1 cellular context compared by ENCODE assay signal in the genomic region with DNA sequence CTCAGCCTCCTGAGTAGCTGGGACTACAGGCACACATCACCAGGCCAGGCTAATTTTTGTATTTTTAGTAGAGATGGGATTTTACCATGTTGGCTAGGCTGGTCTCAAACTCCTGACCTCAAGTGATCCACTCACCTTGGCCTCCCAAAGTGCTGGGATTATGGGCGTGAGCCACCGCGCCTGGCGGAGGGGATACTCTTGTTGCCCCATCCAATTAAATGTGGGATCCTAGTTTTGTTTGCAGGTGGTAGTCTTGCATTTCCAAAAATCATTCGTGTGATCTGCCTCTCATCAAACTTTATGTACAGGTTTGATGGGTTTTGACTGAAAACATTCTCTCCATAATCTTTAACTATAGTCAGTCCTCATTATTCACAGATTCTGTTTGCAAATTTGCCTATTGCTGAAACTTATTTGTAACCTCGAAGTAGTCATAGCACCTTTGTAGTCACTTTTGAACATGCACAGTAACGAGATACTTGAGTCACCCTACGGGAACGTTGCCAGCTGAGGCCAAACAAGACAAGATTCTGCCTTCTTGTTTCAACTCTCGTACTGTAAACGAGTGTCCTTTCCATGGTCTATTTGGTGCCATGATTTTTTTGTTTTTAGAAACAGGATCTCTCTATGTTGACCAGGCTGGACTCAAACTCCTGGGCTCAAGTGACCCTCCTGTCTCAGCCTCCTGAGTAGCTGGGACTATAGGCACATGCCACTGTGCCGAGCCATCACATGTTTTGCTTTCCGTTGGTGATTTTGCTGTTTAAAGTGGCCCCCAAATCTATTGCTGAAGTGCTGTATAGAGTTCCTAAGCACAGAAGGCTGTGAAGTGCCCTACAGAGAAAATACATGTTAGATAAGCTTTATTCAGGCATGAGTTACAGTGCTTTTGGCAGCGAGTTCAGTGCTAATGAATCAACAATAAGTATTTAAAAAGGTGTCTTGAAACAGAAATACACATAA.
TF ChIP-seq lines count a peak whose summit lies in the region.

No MANE protein-coding gene starts in this region.

TF ChIP-seq in K562, 482 proteins besides CTCF, POLR2A, EP300 and RAD21 (continued from another document and continues in another):
- TF ChIP-seq, protein P1, sequence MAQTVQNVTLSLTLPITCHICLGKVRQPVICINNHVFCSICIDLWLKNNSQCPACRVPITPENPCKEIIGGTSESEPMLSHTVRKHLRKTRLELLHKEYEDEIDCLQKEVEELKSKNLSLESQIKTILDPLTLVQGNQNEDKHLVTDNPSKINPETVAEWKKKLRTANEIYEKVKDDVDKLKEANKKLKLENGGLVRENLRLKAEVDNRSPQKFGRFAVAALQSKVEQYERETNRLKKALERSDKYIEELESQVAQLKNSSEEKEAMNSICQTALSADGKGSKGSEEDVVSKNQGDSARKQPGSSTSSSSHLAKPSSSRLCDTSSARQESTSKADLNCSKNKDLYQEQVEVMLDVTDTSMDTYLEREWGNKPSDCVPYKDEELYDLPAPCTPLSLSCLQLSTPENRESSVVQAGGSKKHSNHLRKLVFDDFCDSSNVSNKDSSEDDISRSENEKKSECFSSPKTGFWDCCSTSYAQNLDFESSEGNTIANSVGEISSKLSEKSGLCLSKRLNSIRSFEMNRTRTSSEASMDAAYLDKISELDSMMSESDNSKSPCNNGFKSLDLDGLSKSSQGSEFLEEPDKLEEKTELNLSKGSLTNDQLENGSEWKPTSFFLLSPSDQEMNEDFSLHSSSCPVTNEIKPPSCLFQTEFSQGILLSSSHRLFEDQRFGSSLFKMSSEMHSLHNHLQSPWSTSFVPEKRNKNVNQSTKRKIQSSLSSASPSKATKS (CRISPR knock-in tag; IDR thresholded peaks at IDR 0.05) = no peak
- no peak for TF ChIP-seq ETV1 (tag; conservative IDR thresholded peaks at IDR 0.05; ENCODE audit: low read depth)
- TF ChIP-seq HNRNPH1 (optimal IDR thresholded peaks at IDR 0.05; ENCODE audit: low read depth, low read length) = no peak
- peak; percentile 81 for TF ChIP-seq L3MBTL2 (IDR thresholded peaks at IDR 0.05)
- TF ChIP-seq ARID1B (IDR thresholded peaks at IDR 0.05) = peak; percentile 24; the same call in 1 of the 2 replicates
- TF ChIP-seq SREBF2 (CRISPR knock-in tag; IDR thresholded peaks at IDR 0.05) = 0 out of 2 replicates have a peak, but pooled peaks have one; percentile 47
- TF ChIP-seq, protein P2, sequence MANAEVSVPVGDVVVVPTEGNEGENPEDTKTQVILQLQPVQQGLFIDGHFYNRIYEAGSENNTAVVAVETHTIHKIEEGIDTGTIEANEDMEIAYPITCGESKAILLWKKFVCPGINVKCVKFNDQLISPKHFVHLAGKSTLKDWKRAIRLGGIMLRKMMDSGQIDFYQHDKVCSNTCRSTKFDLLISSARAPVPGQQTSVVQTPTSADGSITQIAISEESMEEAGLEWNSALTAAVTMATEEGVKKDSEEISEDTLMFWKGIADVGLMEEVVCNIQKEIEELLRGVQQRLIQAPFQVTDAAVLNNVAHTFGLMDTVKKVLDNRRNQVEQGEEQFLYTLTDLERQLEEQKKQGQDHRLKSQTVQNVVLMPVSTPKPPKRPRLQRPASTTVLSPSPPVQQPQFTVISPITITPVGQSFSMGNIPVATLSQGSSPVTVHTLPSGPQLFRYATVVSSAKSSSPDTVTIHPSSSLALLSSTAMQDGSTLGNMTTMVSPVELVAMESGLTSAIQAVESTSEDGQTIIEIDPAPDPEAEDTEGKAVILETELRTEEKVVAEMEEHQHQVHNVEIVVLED (CRISPR knock-in tag; IDR thresholded peaks at IDR 0.05) = no peak
- TF ChIP-seq, protein P3, sequence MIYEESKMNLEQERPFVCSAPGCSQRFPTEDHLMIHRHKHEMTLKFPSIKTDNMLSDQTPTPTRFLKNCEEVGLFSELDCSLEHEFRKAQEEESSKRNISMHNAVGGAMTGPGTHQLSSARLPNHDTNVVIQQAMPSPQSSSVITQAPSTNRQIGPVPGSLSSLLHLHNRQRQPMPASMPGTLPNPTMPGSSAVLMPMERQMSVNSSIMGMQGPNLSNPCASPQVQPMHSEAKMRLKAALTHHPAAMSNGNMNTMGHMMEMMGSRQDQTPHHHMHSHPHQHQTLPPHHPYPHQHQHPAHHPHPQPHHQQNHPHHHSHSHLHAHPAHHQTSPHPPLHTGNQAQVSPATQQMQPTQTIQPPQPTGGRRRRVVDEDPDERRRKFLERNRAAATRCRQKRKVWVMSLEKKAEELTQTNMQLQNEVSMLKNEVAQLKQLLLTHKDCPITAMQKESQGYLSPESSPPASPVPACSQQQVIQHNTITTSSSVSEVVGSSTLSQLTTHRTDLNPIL (CRISPR knock-in tag; IDR thresholded peaks at IDR 0.05) = no peak
- TF ChIP-seq, protein P4, sequence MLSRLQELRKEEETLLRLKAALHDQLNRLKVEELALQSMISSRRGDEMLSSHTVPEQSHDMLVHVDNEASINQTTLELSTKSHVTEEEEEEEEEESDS (CRISPR knock-in tag; IDR thresholded peaks at IDR 0.05) = no peak
- TF ChIP-seq, protein P5, sequence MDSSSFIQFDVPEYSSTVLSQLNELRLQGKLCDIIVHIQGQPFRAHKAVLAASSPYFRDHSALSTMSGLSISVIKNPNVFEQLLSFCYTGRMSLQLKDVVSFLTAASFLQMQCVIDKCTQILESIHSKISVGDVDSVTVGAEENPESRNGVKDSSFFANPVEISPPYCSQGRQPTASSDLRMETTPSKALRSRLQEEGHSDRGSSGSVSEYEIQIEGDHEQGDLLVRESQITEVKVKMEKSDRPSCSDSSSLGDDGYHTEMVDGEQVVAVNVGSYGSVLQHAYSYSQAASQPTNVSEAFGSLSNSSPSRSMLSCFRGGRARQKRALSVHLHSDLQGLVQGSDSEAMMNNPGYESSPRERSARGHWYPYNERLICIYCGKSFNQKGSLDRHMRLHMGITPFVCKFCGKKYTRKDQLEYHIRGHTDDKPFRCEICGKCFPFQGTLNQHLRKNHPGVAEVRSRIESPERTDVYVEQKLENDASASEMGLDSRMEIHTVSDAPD (CRISPR knock-in tag; IDR thresholded peaks at IDR 0.05) = no peak
- no peak for TF ChIP-seq NCOR1 (IDR thresholded peaks at IDR 0.05)
- no peak for TF ChIP-seq ZKSCAN8 (CRISPR knock-in tag; IDR thresholded peaks at IDR 0.05)
- 0 out of 2 replicates have a peak, but pooled peaks have one; percentile 24 for TF ChIP-seq MAFK (IDR thresholded peaks at IDR 0.05; ENCODE audit: low read length)
- TF ChIP-seq, protein P6, sequence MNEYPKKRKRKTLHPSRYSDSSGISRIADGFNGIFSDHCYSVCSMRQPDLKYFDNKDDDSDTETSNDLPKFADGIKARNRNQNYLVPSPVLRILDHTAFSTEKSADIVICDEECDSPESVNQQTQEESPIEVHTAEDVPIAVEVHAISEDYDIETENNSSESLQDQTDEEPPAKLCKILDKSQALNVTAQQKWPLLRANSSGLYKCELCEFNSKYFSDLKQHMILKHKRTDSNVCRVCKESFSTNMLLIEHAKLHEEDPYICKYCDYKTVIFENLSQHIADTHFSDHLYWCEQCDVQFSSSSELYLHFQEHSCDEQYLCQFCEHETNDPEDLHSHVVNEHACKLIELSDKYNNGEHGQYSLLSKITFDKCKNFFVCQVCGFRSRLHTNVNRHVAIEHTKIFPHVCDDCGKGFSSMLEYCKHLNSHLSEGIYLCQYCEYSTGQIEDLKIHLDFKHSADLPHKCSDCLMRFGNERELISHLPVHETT (CRISPR knock-in tag; conservative IDR thresholded peaks at IDR 0.05 in 1 of 2, IDR thresholded peaks at IDR 0.05 in 1 of 2) = peak in 1 of 2 experiments; percentile 45; a peak in 1 of 4 replicates
- TF ChIP-seq, protein P7, sequence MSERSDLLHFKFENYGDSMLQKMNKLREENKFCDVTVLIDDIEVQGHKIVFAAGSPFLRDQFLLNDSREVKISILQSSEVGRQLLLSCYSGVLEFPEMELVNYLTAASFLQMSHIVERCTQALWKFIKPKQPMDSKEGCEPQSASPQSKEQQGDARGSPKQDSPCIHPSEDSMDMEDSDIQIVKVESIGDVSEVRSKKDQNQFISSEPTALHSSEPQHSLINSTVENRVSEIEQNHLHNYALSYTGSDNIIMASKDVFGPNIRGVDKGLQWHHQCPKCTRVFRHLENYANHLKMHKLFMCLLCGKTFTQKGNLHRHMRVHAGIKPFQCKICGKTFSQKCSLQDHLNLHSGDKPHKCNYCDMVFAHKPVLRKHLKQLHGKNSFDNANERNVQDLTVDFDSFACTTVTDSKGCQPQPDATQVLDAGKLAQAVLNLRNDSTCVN (CRISPR knock-in tag; IDR thresholded peaks at IDR 0.05) = no peak
- TF ChIP-seq IFI16 (CRISPR knock-in tag; IDR thresholded peaks at IDR 0.05) = no peak
- TF ChIP-seq TCFL5 (CRISPR knock-in tag; conservative IDR thresholded peaks at IDR 0.05) = no peak
- TF ChIP-seq, protein P8, sequence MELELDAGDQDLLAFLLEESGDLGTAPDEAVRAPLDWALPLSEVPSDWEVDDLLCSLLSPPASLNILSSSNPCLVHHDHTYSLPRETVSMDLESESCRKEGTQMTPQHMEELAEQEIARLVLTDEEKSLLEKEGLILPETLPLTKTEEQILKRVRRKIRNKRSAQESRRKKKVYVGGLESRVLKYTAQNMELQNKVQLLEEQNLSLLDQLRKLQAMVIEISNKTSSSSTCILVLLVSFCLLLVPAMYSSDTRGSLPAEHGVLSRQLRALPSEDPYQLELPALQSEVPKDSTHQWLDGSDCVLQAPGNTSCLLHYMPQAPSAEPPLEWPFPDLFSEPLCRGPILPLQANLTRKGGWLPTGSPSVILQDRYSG (tag; conservative IDR thresholded peaks at IDR 0.05; ENCODE audit: low read depth) = 0 out of 2 replicates have a peak, but pooled peaks have one; percentile 55
- TF ChIP-seq NBN (IDR thresholded peaks at IDR 0.05; ENCODE audit: low read depth) = no peak
- TF ChIP-seq MECOM (CRISPR knock-in tag; IDR thresholded peaks at IDR 0.05) = no peak
- TF ChIP-seq ZNF146 (CRISPR knock-in tag; IDR thresholded peaks at IDR 0.05; ENCODE audit: unreplicated experiment) = no peak
- TF ChIP-seq STAT5A (IDR thresholded peaks at IDR 0.05; ENCODE audit: borderline replicate concordance, low read length) = no peak
- TF ChIP-seq, protein P9, sequence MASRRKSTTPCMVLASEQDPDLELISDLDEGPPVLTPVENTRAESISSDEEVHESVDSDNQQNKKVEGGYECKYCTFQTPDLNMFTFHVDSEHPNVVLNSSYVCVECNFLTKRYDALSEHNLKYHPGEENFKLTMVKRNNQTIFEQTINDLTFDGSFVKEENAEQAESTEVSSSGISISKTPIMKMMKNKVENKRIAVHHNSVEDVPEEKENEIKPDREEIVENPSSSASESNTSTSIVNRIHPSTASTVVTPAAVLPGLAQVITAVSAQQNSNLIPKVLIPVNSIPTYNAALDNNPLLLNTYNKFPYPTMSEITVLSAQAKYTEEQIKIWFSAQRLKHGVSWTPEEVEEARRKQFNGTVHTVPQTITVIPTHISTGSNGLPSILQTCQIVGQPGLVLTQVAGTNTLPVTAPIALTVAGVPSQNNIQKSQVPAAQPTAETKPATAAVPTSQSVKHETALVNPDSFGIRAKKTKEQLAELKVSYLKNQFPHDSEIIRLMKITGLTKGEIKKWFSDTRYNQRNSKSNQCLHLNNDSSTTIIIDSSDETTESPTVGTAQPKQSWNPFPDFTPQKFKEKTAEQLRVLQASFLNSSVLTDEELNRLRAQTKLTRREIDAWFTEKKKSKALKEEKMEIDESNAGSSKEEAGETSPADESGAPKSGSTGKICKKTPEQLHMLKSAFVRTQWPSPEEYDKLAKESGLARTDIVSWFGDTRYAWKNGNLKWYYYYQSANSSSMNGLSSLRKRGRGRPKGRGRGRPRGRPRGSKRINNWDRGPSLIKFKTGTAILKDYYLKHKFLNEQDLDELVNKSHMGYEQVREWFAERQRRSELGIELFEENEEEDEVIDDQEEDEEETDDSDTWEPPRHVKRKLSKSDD (conservative IDR thresholded peaks at IDR 0.05; ENCODE audit: low read length) = no peak
- no peak for TF ChIP-seq NRF1 (conservative IDR thresholded peaks at IDR 0.05 in 1 of 2, IDR thresholded peaks at IDR 0.05 in 1 of 2)
- peak; percentile 50 for TF ChIP-seq DPF2 (IDR thresholded peaks at IDR 0.05)
- TF ChIP-seq RNF2 (IDR thresholded peaks at IDR 0.05) = no peak
- TF ChIP-seq DMBX1 (CRISPR knock-in tag; IDR thresholded peaks at IDR 0.05; ENCODE audit: borderline replicate concordance) = peak; percentile 57; the same call in 1 of the 2 replicates
- no peak for TF ChIP-seq NCOA4 (IDR thresholded peaks at IDR 0.05; ENCODE audit: partially characterized antibody)
- TF ChIP-seq, protein P10, sequence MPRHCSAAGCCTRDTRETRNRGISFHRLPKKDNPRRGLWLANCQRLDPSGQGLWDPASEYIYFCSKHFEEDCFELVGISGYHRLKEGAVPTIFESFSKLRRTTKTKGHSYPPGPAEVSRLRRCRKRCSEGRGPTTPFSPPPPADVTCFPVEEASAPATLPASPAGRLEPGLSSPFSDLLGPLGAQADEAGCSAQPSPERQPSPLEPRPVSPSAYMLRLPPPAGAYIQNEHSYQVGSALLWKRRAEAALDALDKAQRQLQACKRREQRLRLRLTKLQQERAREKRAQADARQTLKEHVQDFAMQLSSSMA (CRISPR knock-in tag; IDR thresholded peaks at IDR 0.05) = no peak
- TF ChIP-seq, protein P11, sequence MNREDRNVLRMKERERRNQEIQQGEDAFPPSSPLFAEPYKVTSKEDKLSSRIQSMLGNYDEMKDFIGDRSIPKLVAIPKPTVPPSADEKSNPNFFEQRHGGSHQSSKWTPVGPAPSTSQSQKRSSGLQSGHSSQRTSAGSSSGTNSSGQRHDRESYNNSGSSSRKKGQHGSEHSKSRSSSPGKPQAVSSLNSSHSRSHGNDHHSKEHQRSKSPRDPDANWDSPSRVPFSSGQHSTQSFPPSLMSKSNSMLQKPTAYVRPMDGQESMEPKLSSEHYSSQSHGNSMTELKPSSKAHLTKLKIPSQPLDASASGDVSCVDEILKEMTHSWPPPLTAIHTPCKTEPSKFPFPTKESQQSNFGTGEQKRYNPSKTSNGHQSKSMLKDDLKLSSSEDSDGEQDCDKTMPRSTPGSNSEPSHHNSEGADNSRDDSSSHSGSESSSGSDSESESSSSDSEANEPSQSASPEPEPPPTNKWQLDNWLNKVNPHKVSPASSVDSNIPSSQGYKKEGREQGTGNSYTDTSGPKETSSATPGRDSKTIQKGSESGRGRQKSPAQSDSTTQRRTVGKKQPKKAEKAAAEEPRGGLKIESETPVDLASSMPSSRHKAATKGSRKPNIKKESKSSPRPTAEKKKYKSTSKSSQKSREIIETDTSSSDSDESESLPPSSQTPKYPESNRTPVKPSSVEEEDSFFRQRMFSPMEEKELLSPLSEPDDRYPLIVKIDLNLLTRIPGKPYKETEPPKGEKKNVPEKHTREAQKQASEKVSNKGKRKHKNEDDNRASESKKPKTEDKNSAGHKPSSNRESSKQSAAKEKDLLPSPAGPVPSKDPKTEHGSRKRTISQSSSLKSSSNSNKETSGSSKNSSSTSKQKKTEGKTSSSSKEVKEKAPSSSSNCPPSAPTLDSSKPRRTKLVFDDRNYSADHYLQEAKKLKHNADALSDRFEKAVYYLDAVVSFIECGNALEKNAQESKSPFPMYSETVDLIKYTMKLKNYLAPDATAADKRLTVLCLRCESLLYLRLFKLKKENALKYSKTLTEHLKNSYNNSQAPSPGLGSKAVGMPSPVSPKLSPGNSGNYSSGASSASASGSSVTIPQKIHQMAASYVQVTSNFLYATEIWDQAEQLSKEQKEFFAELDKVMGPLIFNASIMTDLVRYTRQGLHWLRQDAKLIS (CRISPR knock-in tag; IDR thresholded peaks at IDR 0.05) = no peak
- TF ChIP-seq DDX20 (tag; IDR thresholded peaks at IDR 0.05; ENCODE audit: low read depth) = 0 out of 2 replicates have a peak, but pooled peaks have one; percentile 43
- no peak for TF ChIP-seq BMI1 (IDR thresholded peaks at IDR 0.05; ENCODE audit: low read length)
- TF ChIP-seq ZNF436 (CRISPR knock-in tag; IDR thresholded peaks at IDR 0.05) = no peak
- TF ChIP-seq NR2C2 (CRISPR knock-in tag; IDR thresholded peaks at IDR 0.05) = no peak
- no peak for TF ChIP-seq NR2C2 (tag; IDR thresholded peaks at IDR 0.05)
- no peak for TF ChIP-seq ZNF717 (CRISPR knock-in tag; IDR thresholded peaks at IDR 0.05)
- no peak for TF ChIP-seq POLR2AphosphoS5 (IDR thresholded peaks at IDR 0.05; ENCODE audit: control insufficient read depth, insufficient read depth, low read depth, low read length)
- no peak for TF ChIP-seq TEAD1 (CRISPR knock-in tag; IDR thresholded peaks at IDR 0.05)
- TF ChIP-seq C11orf30 (IDR thresholded peaks at IDR 0.05; ENCODE audit: low read depth) = peak; percentile 25; the same call in 1 of the 2 replicates
